In the genomic region with DNA sequence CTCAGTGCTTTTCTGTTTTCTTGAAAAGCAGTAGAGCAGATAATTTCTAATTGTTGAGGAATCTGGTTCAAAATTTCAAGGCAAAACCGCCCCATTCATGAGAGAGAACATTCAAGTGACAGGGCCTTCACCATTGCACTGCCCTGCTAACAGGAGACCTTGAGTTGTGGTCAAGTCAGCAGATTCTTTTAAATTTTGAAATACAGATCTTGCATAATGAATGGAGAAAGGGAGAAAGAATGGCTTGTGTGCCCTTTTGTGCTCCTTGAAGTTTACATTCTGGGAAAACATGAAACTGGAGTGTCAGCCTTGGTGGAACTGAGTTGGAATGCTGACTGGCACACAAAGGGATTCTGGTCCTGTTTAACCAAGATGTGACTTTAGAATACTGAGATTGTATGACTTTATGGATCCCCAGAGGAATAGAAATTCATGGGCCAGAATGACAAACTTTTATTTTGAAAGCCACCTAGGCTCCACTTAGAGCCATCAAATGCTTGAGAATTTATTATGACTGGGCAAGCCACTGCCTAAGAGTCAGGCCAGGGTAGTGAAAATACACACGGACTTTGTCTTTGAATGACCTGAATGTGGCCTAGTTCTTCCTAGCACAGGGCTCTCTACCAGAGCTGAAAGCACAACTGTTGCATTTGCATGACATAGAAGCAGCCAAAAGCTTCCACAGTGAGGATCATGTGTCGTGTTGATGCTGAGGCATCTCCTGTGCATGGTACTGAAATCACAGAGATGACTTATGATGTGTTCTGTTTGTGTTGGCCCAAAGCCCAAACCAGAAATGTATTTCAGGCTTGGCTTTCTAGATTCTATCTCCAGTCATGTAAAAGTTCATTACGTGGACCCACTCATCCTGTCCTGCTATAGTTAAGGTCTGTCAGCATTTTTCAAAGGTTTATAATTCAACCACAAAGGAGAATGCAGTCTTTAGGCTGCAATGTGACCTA, we compare ENCODE assay signal across 8 cellular contexts.
DNase-seq lines count a peak whose midpoint lies in the region.

No MANE protein-coding gene starts in this region.

- peak overlapping the region; percentile 84 for H3K9ac ChIP-seq in adipocyte (ENCODE audit: low read length)

- no peaks in the 10 kb centered on the region for H3K27me3 ChIP-seq in adipocyte (replicated peaks; ENCODE audit: control insufficient read depth, insufficient read depth, low read length)

- DNase-seq in HK-2 (ENCODE audit: unreplicated experiment) (peak; percentile 60), adipocyte (ENCODE audit: low read depth) (peak; percentile 98), hepatic stellate cell (ENCODE audit: low spot score) (peak; percentile 62), substantia nigra (lab: John Stamatoyannopoulos, UW) (peak in 21 of 49 donors; percentile 2 to 67 (median 15)), middle frontal gyrus (ENCODE audit: extremely low spot score, low spot score) (no peak), NCI-H748 treated with DMSO at 0.1 percent for 48 hours (lab: John Stamatoyannopoulos, UW) (no peak)
- DNase-seq in activated CD4-positive, alpha-beta T cell treated with anti-CD3 and anti-CD28 coated beads, Interleukin-2, amount 50 U/mL, for 1 hour = no peak
- no peak for DNase-seq in activated naive CD4-positive, alpha-beta T cell (lab: John Stamatoyannopoulos, UW)

- H3K36me3 ChIP-seq in adipocyte (ENCODE audit: control insufficient read depth, insufficient read depth, low read length, severe bottlenecking) = no peaks in the 10 kb centered on the region

- H3K4me3 ChIP-seq in adipocyte (ENCODE audit: low read length) = no peak overlapping the region

- H3K4me1 ChIP-seq in adipocyte (ENCODE audit: control insufficient read depth, insufficient read depth, low read length) = peaks cover 73% of the 10 kb centered on the region

- H3K9me3 ChIP-seq in adipocyte (ENCODE audit: control insufficient read depth, low read length) = peaks cover 4% of the 10 kb centered on the region

- H3K27ac ChIP-seq in substantia nigra (ENCODE audit: low read depth, low read length, poor library complexity, severe bottlenecking) = peak overlapping the region; percentile 79

Comparison
In these comparisons a context has a peak if more than half of its experiments do, and no peak if none do; other contexts are left out.
1. DNase-seq: peak in HK-2 (single experiment), adipocyte (single experiment) and hepatic stellate cell (single experiment); none in activated CD4-positive, alpha-beta T cell treated with anti-CD3 and anti-CD28 coated beads, Interleukin-2, amount 50 U/mL, for 1 hour (single experiment), activated naive CD4-positive, alpha-beta T cell (0 of 4), middle frontal gyrus (single experiment) and NCI-H748 treated with DMSO at 0.1 percent for 48 hours (single experiment).